8 cellular contexts compared by ENCODE assay signal in the genomic region with DNA sequence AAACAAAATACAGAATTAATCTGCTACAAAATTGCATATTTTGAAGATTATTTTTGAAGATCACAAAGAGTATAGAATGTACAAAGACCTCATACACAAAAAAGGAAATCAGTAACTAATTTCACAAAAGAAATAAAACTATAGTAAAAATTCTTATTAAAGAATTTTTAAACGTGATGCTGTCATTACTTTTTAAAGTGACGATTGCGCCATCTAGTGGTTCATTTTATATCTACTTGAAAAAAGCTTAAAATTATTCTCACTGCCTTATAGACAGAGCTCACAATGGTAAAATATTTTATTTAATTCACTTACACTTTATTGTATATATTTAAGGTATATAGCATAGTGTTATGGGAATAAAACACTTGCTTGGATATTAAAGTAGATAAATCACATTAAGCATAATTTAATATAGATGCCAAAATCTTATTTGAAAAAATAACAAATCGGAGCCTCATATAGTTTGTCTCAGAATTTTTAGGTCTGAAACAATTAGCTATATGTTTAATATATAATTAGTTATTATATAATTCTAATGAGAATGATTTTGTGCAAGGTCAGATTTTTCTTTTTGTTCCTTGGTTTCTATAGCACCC.
A peak's percentile ranks its signal among the peaks of the same experiment; 100 is the strongest.
DNase-seq lines count a peak whose midpoint lies in the region; ATAC-seq, FAIRE-seq and TF ChIP-seq lines count a peak whose summit lies in the region.

No MANE protein-coding gene starts in this region.

- ATAC-seq in HG03025 (IDR thresholded peaks at IDR 0.05; ENCODE audit: low FRiP score, unreplicated experiment), result no peak

- peak; percentile 99 for FAIRE-seq in frontal cortex (lab: Jason Lieb, UNC)

- no peaks in the 10 kb centered on the region for H3K36me3 ChIP-seq in Loucy (ENCODE audit: insufficient read depth, low read length)

- H3K9ac ChIP-seq in Loucy (ENCODE audit: low read depth, low read length, poor library complexity, severe bottlenecking), result no peak overlapping the region

- H3K4me3 ChIP-seq in Loucy (ENCODE audit: low read length, poor library complexity, severe bottlenecking), result no peak overlapping the region

- 0 out of 2 replicates have a peak overlapping the region, but pooled peaks have one; percentile 28 for H2AFZ ChIP-seq in Loucy (ENCODE audit: low read length)

- no peaks in the 10 kb centered on the region for H3K79me2 ChIP-seq in Loucy (ENCODE audit: insufficient read depth, low read length)

- H4K20me1 ChIP-seq in Loucy (ENCODE audit: insufficient read depth, low read length, poor library complexity, severe bottlenecking), result no peaks in the 10 kb centered on the region

- H3K9me2 ChIP-seq in Loucy (replicated peaks; ENCODE audit: low read depth, low read length), result no peaks in the 10 kb centered on the region

- no peak overlapping the region for H3K4me2 ChIP-seq in Loucy (ENCODE audit: low read depth, low read length, poor library complexity, severe bottlenecking)

- TF ChIP-seq CTCF in GM10266 (IDR thresholded peaks at IDR 0.05; ENCODE audit: control insufficient read depth, insufficient read depth, low read depth, missing control alignments) (peak; percentile 30), Loucy (conservative IDR thresholded peaks at IDR 0.05; ENCODE audit: low read length) (peak; percentile 64)

- H3K4me1 ChIP-seq in Loucy (ENCODE audit: insufficient read depth, low read length, poor library complexity, severe bottlenecking), result no peaks in the 10 kb centered on the region

- no peak for DNase-seq in GM10266 (ENCODE audit: extremely low spot score)
- DNase-seq in SKM-1 (lab: John Stamatoyannopoulos, UW; ENCODE audit: unreplicated experiment), result peak; percentile 45
- DNase-seq in frontal cortex (ENCODE audit: low spot score in 2 of 2), result no peak
- peak; percentile 94 for DNase-seq in superior temporal gyrus (ENCODE audit: extremely low spot score)
- DNase-seq in COLO829 (ENCODE audit: low spot score), result no peak
- no peak for DNase-seq in COLO668 (lab: John Stamatoyannopoulos, UW; ENCODE audit: unreplicated experiment)

- H3F3A ChIP-seq in Loucy (ENCODE audit: low read depth), result no peaks in the 10 kb centered on the region

- H3K27me3 ChIP-seq in Loucy (ENCODE audit: insufficient read depth, low read length, poor library complexity, severe bottlenecking), result no peaks in the 10 kb centered on the region

- H3K9me3 ChIP-seq in Loucy (ENCODE audit: insufficient read depth, low read depth, low read length), result no peaks in the 10 kb centered on the region

Comparison
In these comparisons a context has a peak if more than half of its experiments do, and no peak if none do; other contexts are left out.
1. DNase-seq: peak in SKM-1 (single experiment) and superior temporal gyrus (single experiment); none in GM10266 (single experiment), frontal cortex (0 of 2), COLO829 (single experiment) and COLO668 (single experiment).